ENCODE assay signal across 26 cellular contexts in genomic region chr5:68229416-68229815, GRCh38. TPM values are rescaled to one million over a fixed set of nuclear protein-coding genes. Genes with fewer than 3 reads are reported as not detected.
DNase-seq lines count a peak whose midpoint lies in the region; ATAC-seq and TF ChIP-seq lines count a peak whose summit lies in the region.
"Had no signal": no experiment of that assay in that cellular context is flagged by ENCODE, and none has a peak within 500 bp of the region (broad histone marks: within the 10 kb centered on the region; RNA-seq: fewer than 3 reads in every experiment).

No MANE protein-coding gene starts in this region.

- POLR2A ChIA-PET in T-cell (lab: Charles Lee) = interaction anchor here (0.5 to 0.7 kb wide), 4 partner anchors 51 to 803 kb away, joined by 4 to 6 read pairs (median 4); no protein-coding TSS in a partner anchor

- peaks cover 80 to 100% (median 99%) of the 10 kb centered on the region in 4 donors for H3K4me1 ChIP-seq in esophagus muscularis mucosa
- peaks cover 80% of the 10 kb centered on the region for H3K4me1 ChIP-seq in psoas muscle

- H3K27me3 ChIP-seq in esophagus muscularis mucosa = no peaks in the 10 kb centered on the region
- H3K27me3 ChIP-seq in psoas muscle (ENCODE audit: insufficient read depth in 3 of 3, low read length in 2 of 3) = no peaks in the 10 kb centered on the region
- H3K27me3 ChIP-seq: foreskin keratinocyte, neural progenitor cell, transverse colon had no signal

- H3K4me1 Mint-ChIP-seq in activated naive CD4-positive, alpha-beta T cell treated with anti-CD3 and anti-CD28 coated beads for 36 hours (ENCODE audit: low read depth) = peaks cover 86% of the 10 kb centered on the region
- peaks cover 92 to 96% (median 95%) of the 10 kb centered on the region in 3 donors for H3K4me1 Mint-ChIP-seq in T-cell

- WGBS in esophagus muscularis mucosa = 44% methylated on average over 4 of the region's 4 CpGs
- WGBS in psoas muscle, 3 donors = 43 to 59% (median 53%) methylated on average over 4 of the region's 4 CpGs

- no peaks in the 10 kb centered on the region for H3K27me3 Mint-ChIP-seq in activated naive CD4-positive, alpha-beta T cell treated with anti-CD3 and anti-CD28 coated beads for 36 hours (ENCODE audit: low read depth)
- no peaks in the 10 kb centered on the region for H3K27me3 Mint-ChIP-seq in T-cell
- H3K27me3 Mint-ChIP-seq: central memory CD8-positive, alpha-beta T cell; progenitor cell of endocrine pancreas had no signal

- no peak for DNase-seq in activated naive CD4-positive, alpha-beta T cell treated with anti-CD3 and anti-CD28 coated beads for 36 hours
- DNase-seq in activated naive CD4-positive, alpha-beta T cell treated with Interleukin-2 at 50 U/mL for 16 hours = no peak
- DNase-seq in T-cell (no peak), esophagus muscularis mucosa (ENCODE audit: extremely low spot score) (no peak), psoas muscle (no peak), DMS 273 (lab: John Stamatoyannopoulos, UW; ENCODE audit: unreplicated experiment) (no peak), DMS153 treated with DMSO at 0.1 percent for 48 hours (lab: John Stamatoyannopoulos, UW; ENCODE audit: unreplicated experiment) (no peak), HT-29 (ENCODE audit: low spot score) (no peak)
- DNase-seq: activated naive CD4-positive, alpha-beta T cell treated with anti-CD3 and anti-CD28 coated beads, Interleukin-2, amount 50 U/mL, for 16 hours; activated T-cell treated with anti-CD3 and anti-CD28 coated beads, Interleukin-2, amount 50 U/mL, for 1 hour; AML-193; effector CD8-positive, alpha-beta T cell; foreskin keratinocyte; H7; Kasumi-1; NCI-H1048; NCI-H187 treated with DMSO at 0.1 percent for 48 hours; NCI-H526; SHP77 treated with DMSO at 0.1 percent for 48 hours; stimulated activated CD4-positive, alpha-beta T cell treated with anti-CD3 and anti-CD28 coated beads, Interleukin-15, amount 100 ng/mL, for 24 hours; stimulated activated naive CD8-positive, alpha-beta T cell treated with anti-CD3 and anti-CD28 coated beads, Interleukin-15, Interleukin-2, amounts not matched to agents 100 U/mL and 50 U/mL, for 24 hours; transverse colon had no signal

- no peaks in the 10 kb centered on the region for H3K9me3 ChIP-seq in esophagus muscularis mucosa
- no peaks in the 10 kb centered on the region for H3K9me3 ChIP-seq in psoas muscle
- H3K9me3 ChIP-seq: transverse colon had no signal

- peaks cover 19% of the 10 kb centered on the region for H3K36me3 Mint-ChIP-seq in activated naive CD4-positive, alpha-beta T cell treated with anti-CD3 and anti-CD28 coated beads for 36 hours (ENCODE audit: low read depth)
- peaks cover 38% of the 10 kb centered on the region for H3K36me3 Mint-ChIP-seq in T-cell

- no peak for TF ChIP-seq POLR2A in esophagus muscularis mucosa (IDR thresholded peaks at IDR 0.05; ENCODE audit: low read depth)

- no peak overlapping the region for H3K4me3 Mint-ChIP-seq in activated naive CD4-positive, alpha-beta T cell treated with anti-CD3 and anti-CD28 coated beads for 36 hours
- peak overlapping the region in 1 of 3 donors; percentile 7 for H3K4me3 Mint-ChIP-seq in T-cell
- H3K4me3 Mint-ChIP-seq: neural progenitor cell had no signal

- H3K27ac Mint-ChIP-seq in activated naive CD4-positive, alpha-beta T cell treated with anti-CD3 and anti-CD28 coated beads for 36 hours = peak overlapping the region; percentile 8
- peak overlapping the region; percentile 12 to 29 for H3K27ac Mint-ChIP-seq in T-cell
- H3K27ac Mint-ChIP-seq: neural progenitor cell, progenitor cell of endocrine pancreas had no signal

- H3K27ac ChIP-seq in esophagus muscularis mucosa (replicated peaks in 1 of 4) = peak overlapping the region in 3 of 4 donors; percentile 8 to 33 (median 11)
- no peak overlapping the region for H3K27ac ChIP-seq in psoas muscle
- H3K27ac ChIP-seq: foreskin keratinocyte, neural progenitor cell had no signal

- no peak for TF ChIP-seq EP300 in esophagus muscularis mucosa (IDR thresholded peaks at IDR 0.05)

- H3K9me3 Mint-ChIP-seq in activated naive CD4-positive, alpha-beta T cell treated with anti-CD3 and anti-CD28 coated beads for 36 hours = no peaks in the 10 kb centered on the region
- no peaks in the 10 kb centered on the region for H3K9me3 Mint-ChIP-seq in T-cell
- H3K9me3 Mint-ChIP-seq: central memory CD8-positive, alpha-beta T cell; neural progenitor cell had no signal

- H3K36me3 ChIP-seq in esophagus muscularis mucosa (peaks cover 19 to 54% (median 24%) of the 10 kb centered on the region in 4 donors), psoas muscle (ENCODE audit: insufficient read depth in 1 of 2, low read depth in 1 of 2) (peaks cover 5 to 33% of the 10 kb centered on the region in 2 donors)
- H3K36me3 ChIP-seq: neural progenitor cell had no signal

- TF ChIP-seq CTCF in esophagus muscularis mucosa (IDR thresholded peaks at IDR 0.05) (no peak), psoas muscle (IDR thresholded peaks at IDR 0.05) (no peak)

- H3K4me3 ChIP-seq in esophagus muscularis mucosa (peak overlapping the region; percentile 15 to 34 (median 26)), psoas muscle (peak overlapping the region; percentile 2)
- H3K4me3 ChIP-seq: neural progenitor cell, transverse colon had no signal

- intact Hi-C loops in activated naive CD4-positive, alpha-beta T cell treated with anti-CD3 and anti-CD28 coated beads for 36 hours (cut with micrococcal nuclease) = no loop called here
- intact Hi-C loops in esophagus muscularis mucosa (cut with DNase I) (loop anchor here (10.0 kb wide), 1 partner anchor 1215 kb away; no protein-coding TSS in a partner anchor), psoas muscle (cut with DNase I) (no loop called here)

- no peak for ATAC-seq in T-cell (replicated peaks in 1 of 4)
- ATAC-seq in psoas muscle = no peak
- ATAC-seq: foreskin keratinocyte; Panc1; stimulated activated naive CD8-positive, alpha-beta T cell treated with anti-CD3 and anti-CD28 coated beads, Interleukin-15, Interleukin-2, amounts not matched to agents 100 U/mL and 50 U/mL, for 24 hours had no signal

- CTCF ChIA-PET in activated naive CD4-positive, alpha-beta T cell treated with anti-CD3 and anti-CD28 coated beads for 36 hours (lab: Charles Lee) = interaction anchor here (1.7 kb wide), 1 partner anchor 9 kb away, joined by 5 read pairs; no protein-coding TSS in a partner anchor
- CTCF ChIA-PET in T-cell (lab: Charles Lee) = interaction anchor here in 1 of 2 donors (1.3 kb wide), 1 partner anchor 13 kb away, joined by 4 read pairs; no protein-coding TSS in a partner anchor

RNA-seq across cellular contexts. Expression of gene PIK3R1, which starts 13.9 kb away (rescaled TPM):
- total RNA-seq in activated naive CD4-positive, alpha-beta T cell treated with anti-CD3 and anti-CD28 coated beads for 36 hours = 10 to 100 TPM; 28.5 to 31.4 TPM
- 100 to 1,000 TPM in 3 of 5 donors, 10 to 100 TPM in 2; 83.7 to 370 (median 105) TPM for total RNA-seq in T-cell
- total RNA-seq in esophagus muscularis mucosa = 100 to 1,000 TPM; 244 to 563 (median 329) TPM
- 100 to 1,000 TPM; 102 to 155 (median 140) TPM for total RNA-seq in psoas muscle
- 10 to 100 TPM; 29.7 to 63.8 (median 30.7) TPM for polyA plus RNA-seq in psoas muscle
- 31.3 and 33.4 TPM in 2 replicates for total RNA-seq in HT-29 (2014; rRNA removed; shearing (Covaris generic))
